ENCODE assay signal across 8 cellular contexts in genomic region chr12:89862511-89863331, GRCh38.
DNase-seq lines count a peak whose midpoint lies in the region; ATAC-seq, FAIRE-seq and TF ChIP-seq lines count a peak whose summit lies in the region.

No MANE protein-coding gene starts in this region.

- peak; percentile 39 for FAIRE-seq in A549 (lab: Jason Lieb, UNC)

- no peak for ATAC-seq in A549
- ATAC-seq in GM18907 (IDR thresholded peaks at IDR 0.05; ENCODE audit: unreplicated experiment): peak; percentile 69
- ATAC-seq in HG03103 (IDR thresholded peaks at IDR 0.05; ENCODE audit: low read depth, unreplicated experiment): peak; percentile 49
- ATAC-seq in T-cell (replicated peaks in 1 of 4): peak; percentile 34 to 75 (median 64)
- ATAC-seq in psoas muscle: peak in 2 of 4 donors; percentile 11 to 56

- H3K4me1 ChIP-seq in A549 (no peaks in the 10 kb centered on the region), esophagus squamous epithelium (peaks cover 0 to 3% (median 0%) of the 10 kb centered on the region in 3 donors), psoas muscle (peaks cover 10% of the 10 kb centered on the region)

- no peak overlapping the region for H3K4me2 ChIP-seq in A549

- intact Hi-C loops in esophagus squamous epithelium (cut with DNase I): no loop called here
- intact Hi-C loops in psoas muscle (cut with DNase I): no loop called here

- TF ChIP-seq RAD21 in A549 (conservative IDR thresholded peaks at IDR 0.05 in 1 of 2, IDR thresholded peaks at IDR 0.05 in 1 of 2): no peak

- peaks cover 0 to 7% (median 4%) of the 10 kb centered on the region in 3 donors for H3K9me3 Mint-ChIP-seq in T-cell

- H3K27ac Mint-ChIP-seq in T-cell: peak overlapping the region; percentile 95 to 97

- TF ChIP-seq CTCF in A549 (IDR thresholded peaks at IDR 0.05) (no peak), esophagus squamous epithelium (IDR thresholded peaks at IDR 0.05) (no peak), psoas muscle (IDR thresholded peaks at IDR 0.05) (no peak)

- H3K36me3 ChIP-seq in esophagus squamous epithelium (no peaks in the 10 kb centered on the region), psoas muscle (ENCODE audit: insufficient read depth in 1 of 2, low read depth in 1 of 2) (no peaks in the 10 kb centered on the region)

- peaks cover 5% of the 10 kb centered on the region for H3K36me3 Mint-ChIP-seq in T-cell

- CTCF ChIA-PET in A549 (lab: Yijun Ruan, JAX) (interaction anchor here (0.9 kb wide), 1 partner anchor 20 kb away, joined by 3 read pairs; no protein-coding TSS in a partner anchor), T-cell (lab: Charles Lee) (interaction anchor here (1.0 to 1.5 kb wide), 3 partner anchors 56 to 194 kb away, joined by 3 to 9 read pairs (median 4); no protein-coding TSS in a partner anchor)

- H3K27me3 ChIP-seq in esophagus squamous epithelium (no peaks in the 10 kb centered on the region), psoas muscle (ENCODE audit: insufficient read depth in 3 of 3, low read length in 2 of 3) (no peaks in the 10 kb centered on the region)

- DNase-seq in A549 (ENCODE audit: low read depth in 1 of 2, low spot score in 1 of 2) (no peak), T-cell (peak in 31 of 34 experiments; percentile 12 to 62 (median 41)), esophagus squamous epithelium (lab: John Stamatoyannopoulos, UW) (no peak), psoas muscle (no peak), HCEC 1CT (no peak), NCI-H446 (lab: John Stamatoyannopoulos, UW) (no peak)

- peaks cover 67 to 72% (median 70%) of the 10 kb centered on the region in 3 donors for H3K4me1 Mint-ChIP-seq in T-cell

- POLR2A ChIA-PET in A549 (lab: Yijun Ruan, JAX): no interaction called here
- POLR2A ChIA-PET in T-cell (lab: Charles Lee): interaction anchor here (0.7 to 3.2 kb wide), 13 partner anchors 18 to 199 kb away, joined by 3 to 35 read pairs (median 4); partner anchors contain the start of gene ATP2B1 (in 1 of the 2)

- H3K9me3 ChIP-seq in A549: no peaks in the 10 kb centered on the region
- no peaks in the 10 kb centered on the region for H3K9me3 ChIP-seq in esophagus squamous epithelium
- no peaks in the 10 kb centered on the region for H3K9me3 ChIP-seq in psoas muscle

- peak overlapping the region; percentile 74 to 82 (median 80) for H3K4me3 Mint-ChIP-seq in T-cell

- H3K4me3 ChIP-seq in A549 (no peak overlapping the region), esophagus squamous epithelium (peak overlapping the region in 1 of 4 donors; percentile 39), psoas muscle (no peak overlapping the region)

- no peaks in the 10 kb centered on the region for H3K27me3 Mint-ChIP-seq in T-cell

- TF ChIP-seq POLR2A in A549 (IDR thresholded peaks at IDR 0.05; ENCODE audit: low read length) (no peak), esophagus squamous epithelium (IDR thresholded peaks at IDR 0.05) (peak in 1 of 4 donors; percentile 41)

- TF ChIP-seq EP300 in A549 (IDR thresholded peaks at IDR 0.05): no peak

- 85% methylated on average over 6 of the region's 6 CpGs for WGBS in A549 (ENCODE audit: missing lambda C conversion rate)
- 58 to 60% methylated on average over 6 of the region's 6 CpGs for WGBS in esophagus squamous epithelium, 2 donors
- 41 to 59% (median 46%) methylated on average over 6 of the region's 6 CpGs for WGBS in psoas muscle, 3 donors

- H3K27ac ChIP-seq in A549 (peak overlapping the region in 1 of 2 experiments; percentile 21; a peak in 2 of 6 replicates), esophagus squamous epithelium (peak overlapping the region; percentile 18 to 79 (median 58)), psoas muscle (peak overlapping the region; percentile 62)

TF ChIP-seq in A549, 52 proteins besides CTCF, POLR2A, EP300 and RAD21:
- TF ChIP-seq SMC3 (IDR thresholded peaks at IDR 0.05): no peak
- TF ChIP-seq USF2 (IDR thresholded peaks at IDR 0.05): no peak
- TF ChIP-seq BCL3 (IDR thresholded peaks at IDR 0.05): no peak
- TF ChIP-seq NR3C1 (IDR thresholded peaks at IDR 0.05): no peak
- TF ChIP-seq CBX8 (IDR thresholded peaks at IDR 0.05): no peak
- no peak for TF ChIP-seq MYC (IDR thresholded peaks at IDR 0.05; ENCODE audit: borderline replicate concordance, low read length)
- TF ChIP-seq, protein P1, sequence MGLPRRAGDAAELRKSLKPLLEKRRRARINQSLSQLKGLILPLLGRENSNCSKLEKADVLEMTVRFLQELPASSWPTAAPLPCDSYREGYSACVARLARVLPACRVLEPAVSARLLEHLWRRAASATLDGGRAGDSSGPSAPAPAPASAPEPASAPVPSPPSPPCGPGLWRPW (IDR thresholded peaks at IDR 0.05): no peak
- TF ChIP-seq JUNB (IDR thresholded peaks at IDR 0.05): no peak
- TF ChIP-seq ESRRA (IDR thresholded peaks at IDR 0.05; ENCODE audit: borderline replicate concordance, low read length): no peak
- TF ChIP-seq ZSCAN20 (CRISPR knock-in tag; IDR thresholded peaks at IDR 0.05): no peak

Comparison
In these comparisons a context has a peak if more than half of its experiments do, and no peak if none do; other contexts are left out.
1. ATAC-seq: peak in GM18907 (single experiment), HG03103 (single experiment) and T-cell (4 of 4); none in A549 (0 of 2).
2. DNase-seq: peak in T-cell (31 of 34); none in A549 (0 of 2), esophagus squamous epithelium (single experiment), psoas muscle (0 of 2), HCEC 1CT (single experiment) and NCI-H446 (0 of 2).